8 cellular contexts compared by ENCODE assay signal in genomic region chr1:199684686-199685273, GRCh38.
DNase-seq lines count a peak whose midpoint lies in the region; ATAC-seq and TF ChIP-seq lines count a peak whose summit lies in the region.

No MANE protein-coding gene starts in this region.

- H3K4me2 ChIP-seq in osteoblast (ENCODE audit: insufficient read depth, low read length): no peak overlapping the region

- ATAC-seq in GM18868 (IDR thresholded peaks at IDR 0.05; ENCODE audit: unreplicated experiment) (peak; percentile 97), HG03045 (IDR thresholded peaks at IDR 0.05; ENCODE audit: unreplicated experiment) (peak; percentile 82), GM21360 (IDR thresholded peaks at IDR 0.05; ENCODE audit: unreplicated experiment) (no peak)

- peaks cover 4% of the 10 kb centered on the region for H3K27me3 ChIP-seq in osteoblast (ENCODE audit: insufficient read depth, low read length)

- H3K4me3 ChIP-seq in fibroblast of the aortic adventitia (ENCODE audit: low read depth, low read length) (no peak overlapping the region), osteoblast (ENCODE audit: insufficient read depth, low read length) (no peak overlapping the region)

- DNase-seq in Caki2 (ENCODE audit: low read depth): peak; percentile 50
- peak; percentile 60 for DNase-seq in NCI-H1694 treated with DMSO at 0.1 percent for 48 hours (lab: John Stamatoyannopoulos, UW)
- peak; percentile 21 for DNase-seq in T1000 (lab: John Stamatoyannopoulos, UW)
- DNase-seq in fibroblast of the aortic adventitia (ENCODE audit: low read depth): peak; percentile 80
- peak; percentile 77 for DNase-seq in osteoblast (ENCODE audit: insufficient read length, low spot score, missing footprints)

- TF ChIP-seq CTCF in fibroblast of the aortic adventitia (IDR thresholded peaks at IDR 0.05; ENCODE audit: insufficient read depth, low read length): peak; percentile 80
- TF ChIP-seq CTCF in osteoblast (IDR thresholded peaks at IDR 0.05; ENCODE audit: extremely low read depth, low read depth, low read length): peak; percentile 81

- H4K20me1 ChIP-seq in osteoblast (ENCODE audit: insufficient read depth, low read length): no peaks in the 10 kb centered on the region

- H3K27ac ChIP-seq in osteoblast (ENCODE audit: low read depth, low read length): no peak overlapping the region

- H3K9me3 ChIP-seq in osteoblast (ENCODE audit: low read depth, low read length): no peaks in the 10 kb centered on the region

- no peak overlapping the region for H2AFZ ChIP-seq in osteoblast (ENCODE audit: low read length)

- H3K79me2 ChIP-seq in osteoblast (ENCODE audit: insufficient read depth, low read length): no peaks in the 10 kb centered on the region

- no peaks in the 10 kb centered on the region for H3K36me3 ChIP-seq in osteoblast (ENCODE audit: insufficient read depth, low read length)

- H3K4me1 ChIP-seq in osteoblast (ENCODE audit: insufficient read depth, low read length): peaks cover 9% of the 10 kb centered on the region

- in situ Hi-C loops in Caki2 (cut with HindIII; ENCODE audit: low pct_unique_long_range_greater_than_20kb, low sequenced_read_pairs): loop anchor here (25.0 kb wide), 1 partner anchor 503 kb away; no protein-coding TSS in a partner anchor

Comparison
In these comparisons a context has a peak if more than half of its experiments do, and no peak if none do; other contexts are left out.
1. DNase-seq: peak in every context shown above with its lines; median percentile 80 in fibroblast of the aortic adventitia; 77 in osteoblast; 60 in NCI-H1694 treated with DMSO at 0.1 percent for 48 hours; 50 in Caki2; 21 in T1000.